Comparison of ENCODE assay signal across 31 cellular contexts in genomic region chr16:63169100-63169499, GRCh38.
DNase-seq lines count a peak whose midpoint lies in the region; ATAC-seq, FAIRE-seq and TF ChIP-seq lines count a peak whose summit lies in the region.
"Had no signal": no experiment of that assay in that cellular context is flagged by ENCODE, and none has a peak within 500 bp of the region (broad histone marks: within the 10 kb centered on the region; RNA-seq: fewer than 3 reads in every experiment).

No MANE protein-coding gene starts in this region.

- H3K27ac ChIP-seq in right atrium auricular region: no peak overlapping the region
- H3K27ac ChIP-seq: 22Rv1; A549; BLaER1; BLaER1 treated with 17β-estradiol and CSF1 and Interleukin-3, amounts not matched to agents 10 nM and 100 nM; C4-2B had no signal

- no peak for FAIRE-seq in urothelium cell line (lab: Jason Lieb, UNC)
- FAIRE-seq: A204.1, A549, D721Med had no signal

- TF ChIP-seq CTCF in right atrium auricular region (IDR thresholded peaks at IDR 0.05): no peak

- no peak overlapping the region for H3K4me3 ChIP-seq in right atrium auricular region
- H3K4me3 ChIP-seq: A549; BLaER1; BLaER1 treated with 17β-estradiol and CSF1 and Interleukin-3, amounts not matched to agents 10 nM and 100 nM had no signal

- peak; percentile 53 for ATAC-seq in left ventricle myocardium superior
- ATAC-seq: A549; CD8-positive, alpha-beta T cell had no signal

- H3K27me3 ChIP-seq in right atrium auricular region: no peaks in the 10 kb centered on the region
- H3K27me3 ChIP-seq: BE2C; BLaER1; BLaER1 treated with 17β-estradiol and CSF1 and Interleukin-3, amounts not matched to agents 10 nM and 100 nM had no signal

- no peaks in the 10 kb centered on the region for H3K9me3 ChIP-seq in right atrium auricular region
- H3K9me3 ChIP-seq: A549; BE2C; BLaER1; BLaER1 treated with 17β-estradiol and CSF1 and Interleukin-3, amounts not matched to agents 10 nM and 100 nM; Caco-2 had no signal

- H3K4me1 ChIP-seq in right atrium auricular region: no peaks in the 10 kb centered on the region
- H3K4me1 ChIP-seq: A549; BE2C; BLaER1; BLaER1 treated with 17β-estradiol and CSF1 and Interleukin-3, amounts not matched to agents 10 nM and 100 nM; Caco-2 had no signal

- no peaks in the 10 kb centered on the region for H3K36me3 ChIP-seq in right atrium auricular region
- H3K36me3 ChIP-seq: BE2C; BLaER1; BLaER1 treated with 17β-estradiol and CSF1 and Interleukin-3, amounts not matched to agents 10 nM and 100 nM had no signal

- DNase-seq in left ventricle myocardium superior (no peak), right atrium auricular region (ENCODE audit: low spot score) (no peak), foreskin melanocyte (peak; percentile 3), urothelium cell line (ENCODE audit: low spot score) (no peak)
- DNase-seq: 8988T; ACHN; AML-193; BE2C; C1 segment of cervical spinal cord; Caco-2; Calu3; CD4-positive, alpha-beta memory T cell; CD4-positive, alpha-beta T cell; CD4-positive, CD25-positive, alpha-beta regulatory T cell; CD8-positive, alpha-beta memory T cell; CD8-positive, alpha-beta T cell; COR-L47; DMS 273 treated with DMSO at 0.1 percent for 48 hours; DMS153; DMS53; DMS79; DMS79 treated with DMSO at 0.1 percent for 48 hours; DND-41; EL had no signal

- intact Hi-C loops in left ventricle myocardium superior (cut with micrococcal nuclease): no loop called here
